ENCODE assay signal across 27 cellular contexts in the genomic region with DNA sequence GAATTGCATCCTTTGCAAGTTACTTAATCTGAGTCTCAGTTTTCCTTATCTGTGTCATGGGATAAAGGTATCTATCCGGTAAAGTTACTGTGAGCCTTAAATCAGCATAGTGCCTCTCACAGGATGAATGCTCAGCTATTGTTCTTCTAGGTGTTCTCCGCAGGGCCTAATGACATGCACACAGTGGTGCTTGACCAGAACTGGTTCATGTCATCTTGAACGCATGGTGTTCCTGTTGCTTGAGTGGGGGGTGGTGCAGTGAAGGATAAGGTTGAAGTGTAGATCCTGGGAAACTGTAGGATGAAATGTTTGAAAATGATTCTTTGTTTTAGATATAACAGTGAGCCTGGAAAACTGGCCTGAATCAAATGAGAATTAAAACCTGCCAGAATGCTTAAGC. TPM values are rescaled to one million over a fixed set of nuclear protein-coding genes. Genes with fewer than 3 reads are reported as not detected.
"Had no signal": no experiment of that assay in that cellular context is flagged by ENCODE, and none has a peak within 500 bp of the region (broad histone marks: within the 10 kb centered on the region; RNA-seq: fewer than 3 reads in every experiment).

No MANE protein-coding gene starts in this region.

- H3K4me1 Mint-ChIP-seq: activated naive CD4-positive, alpha-beta T cell treated with anti-CD3 and anti-CD28 coated beads, Interleukin-2, amount 10 ng/mL, durations not matched to agents 7 days and 5 days; activated naive CD8-positive, alpha-beta T cell treated with anti-CD3 and anti-CD28 coated beads, Interleukin-2, amount 50 U/mL, for 24 hours; central memory CD8-positive, alpha-beta T cell; naive thymus-derived CD4-positive, alpha-beta T cell had no signal

- H3K36me3 Mint-ChIP-seq: activated naive CD4-positive, alpha-beta T cell treated with anti-CD3 and anti-CD28 coated beads, Interleukin-2, amount 10 ng/mL, durations not matched to agents 7 days and 5 days; naive thymus-derived CD4-positive, alpha-beta T cell had no signal

- ATAC-seq: activated CD4-positive, CD25-positive, alpha-beta regulatory T cell treated with anti-CD3 and anti-CD28 coated beads, Interleukin-2, amount 50 U/mL, for 24 hours; activated naive CD8-positive, alpha-beta T cell treated with anti-CD3 and anti-CD28 coated beads, Interleukin-2, amount 50 U/mL, for 24 hours; mucosa of descending colon; naive thymus-derived CD4-positive, alpha-beta T cell; right cardiac atrium; upper lobe of right lung had no signal

- H3K9me3 Mint-ChIP-seq: activated naive CD4-positive, alpha-beta T cell treated with anti-CD3 and anti-CD28 coated beads, Interleukin-2, amount 10 ng/mL, durations not matched to agents 7 days and 5 days; activated naive CD8-positive, alpha-beta T cell treated with anti-CD3 and anti-CD28 coated beads, Interleukin-2, amount 50 U/mL, for 24 hours; central memory CD8-positive, alpha-beta T cell; naive thymus-derived CD4-positive, alpha-beta T cell; stimulated activated naive CD8-positive, alpha-beta T cell treated with anti-CD3 and anti-CD28 coated beads, Interleukin-15, Interleukin-2, amounts not matched to agents 100 ng/mL and 50 ng/mL, for 24 hours had no signal

- H3K36me3 ChIP-seq: brain microvascular endothelial cell, colonic mucosa, gastrocnemius medialis, left ventricle myocardium inferior, upper lobe of right lung had no signal

- H3K4me3 Mint-ChIP-seq: activated naive CD4-positive, alpha-beta T cell treated with anti-CD3 and anti-CD28 coated beads, Interleukin-2, amount 10 ng/mL, durations not matched to agents 7 days and 5 days; activated naive CD8-positive, alpha-beta T cell treated with anti-CD3 and anti-CD28 coated beads, Interleukin-2, amount 50 U/mL, for 24 hours; central memory CD8-positive, alpha-beta T cell; naive thymus-derived CD4-positive, alpha-beta T cell; stimulated activated naive CD8-positive, alpha-beta T cell treated with anti-CD3 and anti-CD28 coated beads, Interleukin-15, Interleukin-2, amounts not matched to agents 100 ng/mL and 50 ng/mL, for 24 hours had no signal

- H3K4me3 ChIP-seq: colonic mucosa, gastrocnemius medialis, left ventricle myocardium inferior, mucosa of descending colon, skin epidermis, upper lobe of right lung had no signal

- H3K27me3 Mint-ChIP-seq: progenitor cell of endocrine pancreas had no signal

- H3K27me3 ChIP-seq: brain microvascular endothelial cell, colonic mucosa, gastrocnemius medialis had no signal

- H3K27ac Mint-ChIP-seq: activated naive CD4-positive, alpha-beta T cell treated with anti-CD3 and anti-CD28 coated beads, Interleukin-2, amount 10 ng/mL, durations not matched to agents 7 days and 5 days; activated naive CD8-positive, alpha-beta T cell treated with anti-CD3 and anti-CD28 coated beads, Interleukin-2, amount 50 U/mL, for 24 hours; naive thymus-derived CD4-positive, alpha-beta T cell; progenitor cell of endocrine pancreas; stimulated activated naive CD8-positive, alpha-beta T cell treated with anti-CD3 and anti-CD28 coated beads, Interleukin-15, Interleukin-2, amounts not matched to agents 100 ng/mL and 50 ng/mL, for 24 hours had no signal

- H3K4me1 ChIP-seq: colonic mucosa, upper lobe of right lung had no signal

- H3K27ac ChIP-seq: brain microvascular endothelial cell, colonic mucosa, left ventricle myocardium inferior, skin epidermis, upper lobe of right lung had no signal

- DNase-seq: activated CD4-positive, alpha-beta T cell treated with anti-CD3 and anti-CD28 coated beads, Interleukin-2, amount 50 U/mL, for 1 hour; activated CD8-positive, alpha-beta memory T cell treated with anti-CD3 and anti-CD28 coated beads for 24 hours; activated CD8-positive, alpha-beta memory T cell treated with anti-CD3 and anti-CD28 coated beads, Interleukin-2, amount 50 U/mL, for 48 hours; activated effector memory CD4-positive, alpha-beta T cell treated with Interleukin-2 at 50 U/mL for 16 hours; activated naive CD4-positive, alpha-beta T cell treated with anti-CD3 and anti-CD28 coated beads, Interleukin-2, amount 10 ng/mL, durations not matched to agents 7 days and 5 days; activated naive CD8-positive, alpha-beta T cell treated with anti-CD3 and anti-CD28 coated beads, Interleukin-2, amount 50 U/mL, for 24 hours; activated T-cell treated with anti-CD3 and anti-CD28 coated beads, Interleukin-2, amount 50 U/mL, for 48 hours; brain microvascular endothelial cell; colonic mucosa; left ventricle myocardium inferior; mammary epithelial cell; mucosa of descending colon; naive thymus-derived CD4-positive, alpha-beta T cell; stimulated activated CD4-positive, alpha-beta T cell treated with anti-CD3 and anti-CD28 coated beads, Interleukin-15, amount 100 ng/mL, for 24 hours; stimulated activated CD4-positive, alpha-beta T cell treated with anti-CD3 and anti-CD28 coated beads, Interleukin-2, amount 100 ng/mL, for 48 hours; T-helper 1 cell; T-helper 9 cell; upper lobe of right lung had no signal

- H3K9me3 ChIP-seq: colonic mucosa, gastrocnemius medialis, left ventricle myocardium inferior, mucosa of descending colon, upper lobe of right lung had no signal

RNA-seq across cellular contexts. Expression of gene KRT40, which starts 4.0 kb away (rescaled TPM):
- total RNA-seq: epithelial cell of proximal tubule; gastrocnemius medialis; kidney epithelial cell; left ventricle myocardium inferior; naive thymus-derived CD4-positive, alpha-beta T cell; progenitor cell of endocrine pancreas; right cardiac atrium; upper lobe of right lung had no signal
- polyA plus RNA-seq: mammary epithelial cell; naive thymus-derived CD4-positive, alpha-beta T cell; right cardiac atrium had no signal

RNA-seq across cellular contexts. Expression of gene KRT39, which starts 13.4 kb away (rescaled TPM):
- total RNA-seq: colonic mucosa; epithelial cell of proximal tubule; gastrocnemius medialis; kidney epithelial cell; left ventricle myocardium inferior; naive thymus-derived CD4-positive, alpha-beta T cell; progenitor cell of endocrine pancreas; right cardiac atrium had no signal
- polyA plus RNA-seq: mammary epithelial cell; naive thymus-derived CD4-positive, alpha-beta T cell; right cardiac atrium had no signal

RNA-seq across cellular contexts. Expression of gene KRTAP3-3, which starts 13.8 kb away (rescaled TPM):
- total RNA-seq: colonic mucosa; epithelial cell of proximal tubule; gastrocnemius medialis; kidney epithelial cell; left ventricle myocardium inferior; mammary epithelial cell; mucosa of descending colon; naive thymus-derived CD4-positive, alpha-beta T cell; progenitor cell of endocrine pancreas; right cardiac atrium; upper lobe of right lung had no signal
- polyA plus RNA-seq: mammary epithelial cell; naive thymus-derived CD4-positive, alpha-beta T cell; right cardiac atrium had no signal

RNA-seq across cellular contexts. Expression of gene KRTAP3-2, which starts 19.6 kb away (rescaled TPM):
- total RNA-seq: colonic mucosa; epithelial cell of proximal tubule; gastrocnemius medialis; kidney epithelial cell; left ventricle myocardium inferior; mammary epithelial cell; mucosa of descending colon; naive thymus-derived CD4-positive, alpha-beta T cell; progenitor cell of endocrine pancreas; right cardiac atrium; upper lobe of right lung had no signal
- polyA plus RNA-seq: mammary epithelial cell; naive thymus-derived CD4-positive, alpha-beta T cell; right cardiac atrium had no signal

RNA-seq across cellular contexts. Expression of gene KRTAP3-1, which starts 28.8 kb away (rescaled TPM):
- total RNA-seq: colonic mucosa; epithelial cell of proximal tubule; gastrocnemius medialis; kidney epithelial cell; left ventricle myocardium inferior; mammary epithelial cell; mucosa of descending colon; naive thymus-derived CD4-positive, alpha-beta T cell; progenitor cell of endocrine pancreas; right cardiac atrium; upper lobe of right lung had no signal
- polyA plus RNA-seq: mammary epithelial cell; naive thymus-derived CD4-positive, alpha-beta T cell; right cardiac atrium had no signal
